Comparison of ENCODE assay signal across 9 cellular contexts in the genomic region with DNA sequence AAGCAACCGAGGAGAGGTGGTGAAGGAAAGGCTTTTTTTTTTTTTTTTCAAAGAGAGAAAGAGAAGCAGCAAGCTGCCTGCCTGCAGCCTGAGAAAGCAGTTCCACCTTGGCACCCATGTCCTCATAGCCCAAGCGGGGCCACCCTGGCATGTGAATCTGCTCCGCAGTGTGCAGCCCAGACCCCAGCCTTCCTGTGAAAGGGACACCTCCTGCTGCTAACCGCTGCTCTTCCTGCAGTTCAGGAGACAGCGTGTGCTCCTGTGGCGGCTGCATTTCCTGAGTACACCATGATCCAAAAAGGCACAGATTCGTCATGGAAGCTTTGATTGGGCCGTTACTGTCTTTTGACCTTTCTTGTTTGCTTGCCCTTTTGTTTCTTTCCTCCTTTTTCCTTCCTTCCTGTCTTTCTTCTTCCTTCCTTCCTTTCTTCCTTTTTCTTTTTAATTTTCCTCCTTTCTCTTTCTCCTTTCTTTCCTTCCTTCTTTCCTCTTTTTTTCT. TPM values are rescaled to one million over a fixed set of nuclear protein-coding genes. Genes with fewer than 3 reads are reported as not detected.
DNase-seq lines count a peak whose midpoint lies in the region; ATAC-seq and TF ChIP-seq lines count a peak whose summit lies in the region.
"Had no signal": no experiment of that assay in that cellular context is flagged by ENCODE, and none has a peak within 500 bp of the region (broad histone marks: within the 10 kb centered on the region; RNA-seq: fewer than 3 reads in every experiment).

No MANE protein-coding gene starts in this region.

- peaks cover 73% of the 10 kb centered on the region for H3K79me2 ChIP-seq in OCI-LY7 (ENCODE audit: insufficient read depth, low read depth, low read length)

- peaks cover 54 to 60% of the 10 kb centered on the region in 2 donors for H3K36me3 Mint-ChIP-seq in CD4-positive, alpha-beta memory T cell
- H3K36me3 Mint-ChIP-seq in activated naive CD8-positive, alpha-beta T cell treated with anti-CD3 and anti-CD28 coated beads, Interleukin-2, amount 50 U/mL, for 24 hours (ENCODE audit: low read depth) = peaks cover 64% of the 10 kb centered on the region
- peaks cover 7% of the 10 kb centered on the region for H3K36me3 Mint-ChIP-seq in natural killer cell

- H3K4me1 Mint-ChIP-seq in CD4-positive, alpha-beta memory T cell = peaks cover 27 to 83% (median 55%) of the 10 kb centered on the region in 4 donors
- peaks cover 27% of the 10 kb centered on the region for H3K4me1 Mint-ChIP-seq in activated naive CD8-positive, alpha-beta T cell treated with anti-CD3 and anti-CD28 coated beads, Interleukin-2, amount 50 U/mL, for 24 hours
- peaks cover 62 to 85% of the 10 kb centered on the region in 2 donors for H3K4me1 Mint-ChIP-seq in natural killer cell

- no peaks in the 10 kb centered on the region for H4K20me1 ChIP-seq in OCI-LY7 (ENCODE audit: insufficient read depth, low read length)

- H3K4me3 Mint-ChIP-seq in CD4-positive, alpha-beta memory T cell = peak overlapping the region; percentile 76 to 88 (median 82)
- peak overlapping the region; percentile 63 for H3K4me3 Mint-ChIP-seq in activated naive CD8-positive, alpha-beta T cell treated with anti-CD3 and anti-CD28 coated beads, Interleukin-2, amount 50 U/mL, for 24 hours
- peak overlapping the region; percentile 86 for H3K4me3 Mint-ChIP-seq in natural killer cell

- peaks cover 99% of the 10 kb centered on the region for H3K4me1 ChIP-seq in CD4-positive, alpha-beta memory T cell (ENCODE audit: insufficient read depth, low read length)
- H3K4me1 ChIP-seq in OCI-LY7 (ENCODE audit: insufficient read depth, low read length, poor library complexity, severe bottlenecking) = peaks cover 76% of the 10 kb centered on the region

- peak overlapping the region in 4 of 7 donors; percentile 90 to 98 (median 96) for H3K27ac Mint-ChIP-seq in CD4-positive, alpha-beta memory T cell
- no peak overlapping the region for H3K27ac Mint-ChIP-seq in activated naive CD8-positive, alpha-beta T cell treated with anti-CD3 and anti-CD28 coated beads, Interleukin-2, amount 50 U/mL, for 24 hours
- no peak overlapping the region for H3K27ac Mint-ChIP-seq in natural killer cell

- peak; percentile 59 for ATAC-seq in activated naive CD8-positive, alpha-beta T cell treated with anti-CD3 and anti-CD28 coated beads, Interleukin-2, amount 50 U/mL, for 24 hours
- ATAC-seq in natural killer cell (peak; percentile 57 to 77 (median 72)), GM18517 (IDR thresholded peaks at IDR 0.05; ENCODE audit: unreplicated experiment) (no peak)

- no TSS peak for BruUV-seq in OCI-LY7 (replicated peaks; lab: Mats Ljungman, UMichigan)

- intact Hi-C loops in CD4-positive, alpha-beta memory T cell (cut with micrococcal nuclease) = loop anchor here (1.0 kb wide), 1 partner anchor 8 kb away; no protein-coding TSS in a partner anchor
- intact Hi-C loops in OCI-LY7 (cut with micrococcal nuclease; ENCODE audit: unreplicated experiment) = no loop called here
- intact Hi-C loops in natural killer cell (cut with micrococcal nuclease) = loop anchor here (1.0 kb wide), 1 partner anchor 8 kb away; no protein-coding TSS in a partner anchor

- peaks cover 10% of the 10 kb centered on the region for H3K36me3 ChIP-seq in CD4-positive, alpha-beta memory T cell (ENCODE audit: insufficient read depth, low read length)
- peaks cover 79% of the 10 kb centered on the region for H3K36me3 ChIP-seq in OCI-LY7 (ENCODE audit: insufficient read depth, low read length)
- H3K36me3 ChIP-seq: WERI-Rb-1 had no signal

- H3K4me3 ChIP-seq in CD4-positive, alpha-beta memory T cell (ENCODE audit: low read length in 2 of 2) = peak overlapping the region in 1 of 2 donors; percentile 36
- no peak overlapping the region for H3K4me3 ChIP-seq in OCI-LY7 (ENCODE audit: low read depth, low read length, poor library complexity, severe bottlenecking)

- TF ChIP-seq CTCF in OCI-LY7 (conservative IDR thresholded peaks at IDR 0.05; ENCODE audit: low read length) = no peak
- no peak for TF ChIP-seq CTCF in natural killer cell (IDR thresholded peaks at IDR 0.05)

- CTCF ChIA-PET in CD4-positive, alpha-beta memory T cell (lab: Charles Lee; ENCODE audit: partially characterized antibody) = interaction anchor here (1.0 to 8.1 kb wide), 12 partner anchors 8 to 136 kb away, joined by 3 to 142 read pairs (median 6); a partner anchor contains a TSS
- CTCF ChIA-PET in OCI-LY7 (lab: Charles Lee; ENCODE audit: unreplicated experiment) = interaction anchor here (1.0 kb wide), 1 partner anchor 8 kb away, joined by 3 read pairs; no protein-coding TSS in a partner anchor

- POLR2A ChIA-PET in CD4-positive, alpha-beta memory T cell (lab: Charles Lee; ENCODE audit: partially characterized antibody) = interaction anchor here (0.6 to 40.8 kb wide), 8 partner anchors 20 to 136 kb away, joined by 3 to 2673 read pairs (median 8); a partner anchor contains a TSS
- POLR2A ChIA-PET in OCI-LY7 (lab: Charles Lee) = interaction anchor here (0.9 to 8.1 kb wide), 9 partner anchors 8 to 203 kb away, joined by 3 to 265 read pairs (median 3); no protein-coding TSS in a partner anchor

- H3K4me2 ChIP-seq in OCI-LY7 (ENCODE audit: low read length) = no peak overlapping the region

- no peaks in the 10 kb centered on the region for H3K9me3 ChIP-seq in CD4-positive, alpha-beta memory T cell (ENCODE audit: control insufficient read depth in 1 of 2, low read length in 2 of 2)
- no peaks in the 10 kb centered on the region for H3K9me3 ChIP-seq in OCI-LY7 (ENCODE audit: low read length)

- in situ Hi-C loops in G401 (cut with HindIII; ENCODE audit: low sequenced_read_pairs) = no loop called here

- DNase-seq in CD4-positive, alpha-beta memory T cell = peak; percentile 62 to 88 (median 63)
- DNase-seq in OCI-LY7 (ENCODE audit: low spot score) = no peak
- peak; percentile 68 for DNase-seq in activated naive CD8-positive, alpha-beta T cell treated with anti-CD3 and anti-CD28 coated beads, Interleukin-2, amount 50 U/mL, for 24 hours
- peak; percentile 56 for DNase-seq in natural killer cell
- DNase-seq in NCI-H1436 treated with DMSO at 0.1 percent for 48 hours (lab: John Stamatoyannopoulos, UW) = no peak
- DNase-seq in LoVo (ENCODE audit: low spot score) = no peak
- no peak for DNase-seq in G401 (ENCODE audit: low spot score)
- DNase-seq: WERI-Rb-1 had no signal

- H3K9me2 ChIP-seq in OCI-LY7 (ENCODE audit: insufficient read depth, low read length) = no peaks in the 10 kb centered on the region

- no peak overlapping the region for H2AFZ ChIP-seq in OCI-LY7 (ENCODE audit: low read length)

- H3K9me3 Mint-ChIP-seq in CD4-positive, alpha-beta memory T cell = no peaks in the 10 kb centered on the region
- peaks cover 3% of the 10 kb centered on the region for H3K9me3 Mint-ChIP-seq in activated naive CD8-positive, alpha-beta T cell treated with anti-CD3 and anti-CD28 coated beads, Interleukin-2, amount 50 U/mL, for 24 hours
- no peaks in the 10 kb centered on the region for H3K9me3 Mint-ChIP-seq in natural killer cell

- no peaks in the 10 kb centered on the region for H3K27me3 Mint-ChIP-seq in CD4-positive, alpha-beta memory T cell
- H3K27me3 Mint-ChIP-seq in activated naive CD8-positive, alpha-beta T cell treated with anti-CD3 and anti-CD28 coated beads, Interleukin-2, amount 50 U/mL, for 24 hours = no peaks in the 10 kb centered on the region
- no peaks in the 10 kb centered on the region for H3K27me3 Mint-ChIP-seq in natural killer cell (ENCODE audit: low read depth in 2 of 2)

- no peaks in the 10 kb centered on the region for H3K27me3 ChIP-seq in CD4-positive, alpha-beta memory T cell (ENCODE audit: insufficient read depth, low read length)

- peak overlapping the region; percentile 96 for H3K27ac ChIP-seq in CD4-positive, alpha-beta memory T cell (ENCODE audit: low read depth, low read length)
- peak overlapping the region; percentile 11 for H3K27ac ChIP-seq in OCI-LY7 (ENCODE audit: low read depth, low read length, poor library complexity, severe bottlenecking)
- H3K27ac ChIP-seq: WERI-Rb-1 had no signal

RNA-seq across cellular contexts. Expression of a gene that starts 38.1 kb away (rescaled TPM):
- 100 to 1,000 TPM; 474 to 479 TPM for total RNA-seq in CD4-positive, alpha-beta memory T cell
- 100 to 1,000 TPM; 116 to 288 TPM for polyA plus RNA-seq in CD4-positive, alpha-beta memory T cell
- total RNA-seq in OCI-LY7 (2014; rRNA removed; shearing (Covaris generic)) = 90.0 and 108 TPM in 2 replicates
- total RNA-seq in OCI-LY7 (2022) = 161 and 163 TPM in 2 replicates
- total RNA-seq in natural killer cell = 100 to 1,000 TPM; 294 to 391 (median 350) TPM
- not detected in 2 replicates for total RNA-seq in G401 (2014; rRNA removed; shearing (Covaris generic))

Comparison
In these comparisons a context has a peak if more than half of its experiments do, and no peak if none do; other contexts are left out.
1. DNase-seq: peak in CD4-positive, alpha-beta memory T cell (5 of 5), activated naive CD8-positive, alpha-beta T cell treated with anti-CD3 and anti-CD28 coated beads, Interleukin-2, amount 50 U/mL, for 24 hours (single experiment) and natural killer cell (single experiment); none in OCI-LY7 (single experiment), NCI-H1436 treated with DMSO at 0.1 percent for 48 hours (single experiment), LoVo (single experiment) and G401 (single experiment).
2. H3K27ac Mint-ChIP-seq: peak in CD4-positive, alpha-beta memory T cell (4 of 7); none in activated naive CD8-positive, alpha-beta T cell treated with anti-CD3 and anti-CD28 coated beads, Interleukin-2, amount 50 U/mL, for 24 hours (single experiment) and natural killer cell (0 of 2).
3. RNA of a gene that starts 38.1 kb away (total RNA-seq): 474 to 479 TPM in CD4-positive, alpha-beta memory T cell, 294 to 391 TPM in natural killer cell and 90.0 to 163 TPM in OCI-LY7; not detected in G401; every median in the first group is over 10 times any median in the second.
4. Peak in every context shown above with its lines, with median percentiles within 50 percentile points of each other: H3K4me3 Mint-ChIP-seq.